9 cellular contexts compared by ENCODE assay signal in genomic region chr7:47601119-47601880, GRCh38.
DNase-seq lines count a peak whose midpoint lies in the region; ATAC-seq and TF ChIP-seq lines count a peak whose summit lies in the region.
"Had no signal": no experiment of that assay in that cellular context is flagged by ENCODE, and none has a peak within 500 bp of the region (broad histone marks: within the 10 kb centered on the region; RNA-seq: fewer than 3 reads in every experiment).

No MANE protein-coding gene starts in this region.

- peak; percentile 44 for ATAC-seq in HG02763 (IDR thresholded peaks at IDR 0.05; ENCODE audit: unreplicated experiment)

- peak; percentile 96 for DNase-seq in EL
- DNase-seq in kidney tubule cell (ENCODE audit: low spot score), result peak; percentile 91
- no peak for DNase-seq in DMS 273 (lab: John Stamatoyannopoulos, UW; ENCODE audit: unreplicated experiment)
- DNase-seq in activated effector memory CD4-positive, alpha-beta T cell treated with anti-CD3 and anti-CD28 coated beads, Interleukin-2, amount 50 U/mL, for 16 hours, result no peak
- DNase-seq in DMS 273 treated with DMSO at 0.1 percent for 48 hours (lab: John Stamatoyannopoulos, UW), result no peak
- no peak for DNase-seq in NCI-H1105 treated with DMSO at 0.1 percent for 48 hours (lab: John Stamatoyannopoulos, UW)
- DNase-seq: naive thymus-derived CD8-positive, alpha-beta T cell had no signal

- peak; percentile 48; the same call in 1 of the 2 replicates for TF ChIP-seq POLR2A in Raji (IDR thresholded peaks at IDR 0.05; ENCODE audit: insufficient read depth, low read depth, low read length)

Comparison
In these comparisons a context has a peak if more than half of its experiments do, and no peak if none do; other contexts are left out.
1. DNase-seq: peak in EL (single experiment) and kidney tubule cell (single experiment); none in DMS 273 (single experiment), activated effector memory CD4-positive, alpha-beta T cell treated with anti-CD3 and anti-CD28 coated beads, Interleukin-2, amount 50 U/mL, for 16 hours (single experiment), DMS 273 treated with DMSO at 0.1 percent for 48 hours (single experiment) and NCI-H1105 treated with DMSO at 0.1 percent for 48 hours (single experiment).